In the genomic region with DNA sequence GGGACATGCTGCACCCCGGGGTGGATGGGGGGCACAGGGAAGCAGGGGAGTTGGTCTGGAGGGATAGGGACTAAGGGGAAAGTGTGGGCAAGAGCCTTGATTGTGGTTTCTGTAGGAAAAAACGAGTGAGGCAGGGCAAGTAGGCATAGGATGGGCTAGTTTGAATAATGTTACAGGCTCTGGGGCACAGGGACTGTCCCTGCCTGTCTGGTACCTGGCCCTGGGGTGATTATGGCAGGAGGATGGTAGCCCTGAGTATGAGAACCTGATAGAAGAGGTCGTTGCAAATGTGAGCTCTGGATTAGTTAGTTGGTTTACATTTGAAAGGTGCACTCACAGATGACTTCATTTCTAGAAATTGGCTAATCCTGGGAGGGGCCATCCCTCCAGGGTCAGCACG, we compare ENCODE assay signal across 30 cellular contexts. TPM values are rescaled to one million over a fixed set of nuclear protein-coding genes. Genes with fewer than 3 reads are reported as not detected.
DNase-seq lines count a peak whose midpoint lies in the region; ATAC-seq lines count a peak whose summit lies in the region.
"Had no signal": no experiment of that assay in that cellular context is flagged by ENCODE, and none has a peak within 500 bp of the region (broad histone marks: within the 10 kb centered on the region; RNA-seq: fewer than 3 reads in every experiment).

No MANE protein-coding gene starts in this region.

- peaks cover 30% of the 10 kb centered on the region for H3K9me3 Mint-ChIP-seq in activated T-helper 1 cell treated with anti-CD3 and anti-CD28 coated beads, Interleukin-12 subunit alpha, Interleukin-12 subunit beta, Interleukin-2, Interleukin-4 antibody, amounts not matched to agents 30 ng/mL and 10 ng/mL and 1 ng/mL, durations not matched to agents 14 hours and 24 hours and 36 hours

- H3K27ac Mint-ChIP-seq in activated T-helper 1 cell treated with anti-CD3 and anti-CD28 coated beads, Interleukin-12 subunit alpha, Interleukin-12 subunit beta, Interleukin-2, Interleukin-4 antibody, amounts not matched to agents 30 ng/mL and 10 ng/mL and 1 ng/mL, durations not matched to agents 14 hours and 24 hours and 36 hours, result peak overlapping the region; percentile 10
- H3K27ac Mint-ChIP-seq: activated B cell treated with CpG ODN at 0.5 μM for 24 hours; effector memory CD8-positive, alpha-beta T cell; nephron; stimulated activated memory B cell treated with anti-CD40 and anti-IgM and Interleukin-4, amounts not matched to agents 10 μg/mL and 1 μg/mL and 100 μg/mL, for 72 hours had no signal

- intact Hi-C loops in activated T-helper 1 cell treated with anti-CD3 and anti-CD28 coated beads, Interleukin-12 subunit alpha, Interleukin-12 subunit beta, Interleukin-2, Interleukin-4 antibody, amounts not matched to agents 30 ng/mL and 10 ng/mL and 1 ng/mL, durations not matched to agents 14 hours and 24 hours and 36 hours (cut with micrococcal nuclease), result no loop called here

- H3K4me3 Mint-ChIP-seq in activated T-helper 1 cell treated with anti-CD3 and anti-CD28 coated beads, Interleukin-12 subunit alpha, Interleukin-12 subunit beta, Interleukin-2, Interleukin-4 antibody, amounts not matched to agents 30 ng/mL and 10 ng/mL and 1 ng/mL, durations not matched to agents 14 hours and 24 hours and 36 hours, result no peak overlapping the region
- H3K4me3 Mint-ChIP-seq: activated B cell treated with CpG ODN at 0.5 μM for 24 hours; effector memory CD8-positive, alpha-beta T cell; nephron; stimulated activated memory B cell treated with anti-CD40 and anti-IgM and Interleukin-4, amounts not matched to agents 10 μg/mL and 1 μg/mL and 100 μg/mL, for 72 hours had no signal

- peaks cover 15% of the 10 kb centered on the region for H3K4me1 Mint-ChIP-seq in activated T-helper 1 cell treated with anti-CD3 and anti-CD28 coated beads, Interleukin-12 subunit alpha, Interleukin-12 subunit beta, Interleukin-2, Interleukin-4 antibody, amounts not matched to agents 30 ng/mL and 10 ng/mL and 1 ng/mL, durations not matched to agents 14 hours and 24 hours and 36 hours (ENCODE audit: low read depth)
- H3K4me1 Mint-ChIP-seq: nephron had no signal

- peaks cover 6% of the 10 kb centered on the region for H3K36me3 Mint-ChIP-seq in activated T-helper 1 cell treated with anti-CD3 and anti-CD28 coated beads, Interleukin-12 subunit alpha, Interleukin-12 subunit beta, Interleukin-2, Interleukin-4 antibody, amounts not matched to agents 30 ng/mL and 10 ng/mL and 1 ng/mL, durations not matched to agents 14 hours and 24 hours and 36 hours (ENCODE audit: low read depth)

- ATAC-seq in GM18520 (IDR thresholded peaks at IDR 0.05; ENCODE audit: unreplicated experiment) (peak; percentile 29), esophagus mucosa (peak; percentile 78), HG03571 (IDR thresholded peaks at IDR 0.05; ENCODE audit: unreplicated experiment) (no peak), GM21619 (IDR thresholded peaks at IDR 0.05; ENCODE audit: unreplicated experiment) (no peak)
- ATAC-seq: effector memory CD8-positive, alpha-beta T cell; HCT116; lower lobe of right lung; pancreas; stimulated activated memory B cell treated with anti-CD40 and anti-IgM and Interleukin-4, amounts not matched to agents 10 μg/mL and 1 μg/mL and 100 μg/mL, for 72 hours had no signal

- peaks cover 4% of the 10 kb centered on the region for H3K27me3 Mint-ChIP-seq in activated T-helper 1 cell treated with anti-CD3 and anti-CD28 coated beads, Interleukin-12 subunit alpha, Interleukin-12 subunit beta, Interleukin-2, Interleukin-4 antibody, amounts not matched to agents 30 ng/mL and 10 ng/mL and 1 ng/mL, durations not matched to agents 14 hours and 24 hours and 36 hours (ENCODE audit: insufficient read depth)
- H3K27me3 Mint-ChIP-seq: stimulated activated memory B cell treated with anti-CD40 and anti-IgM and Interleukin-4, amounts not matched to agents 10 μg/mL and 1 μg/mL and 100 μg/mL, for 72 hours had no signal

- DNase-seq in activated CD8-positive, alpha-beta memory T cell treated with anti-CD3 and anti-CD28 coated beads, Interleukin-2, amount 50 U/mL, for 48 hours, result peak; percentile 53
- no peak for DNase-seq in activated CD8-positive, alpha-beta memory T cell treated with anti-CD3 and anti-CD28 coated beads, Interleukin-2, amount 50 U/mL, for 4 hours
- DNase-seq in activated T-helper 1 cell treated with anti-CD3 and anti-CD28 coated beads, Interleukin-12 subunit alpha, Interleukin-12 subunit beta, Interleukin-2, Interleukin-4 antibody, amounts not matched to agents 30 ng/mL and 10 ng/mL and 1 ng/mL, durations not matched to agents 14 hours and 24 hours and 36 hours (ENCODE audit: low spot score), result no peak
- DNase-seq in retina, result no peak
- DNase-seq: ACHN; activated B cell treated with CpG ODN at 0.5 μM for 24 hours; activated gamma-delta T cell treated with Interleukin-2 at 50 U/mL for 16 hours; cortex of kidney; DMS79; effector memory CD8-positive, alpha-beta T cell; esophagus squamous epithelium; foreskin melanocyte; GDM1; Karpas-422; lower lobe of right lung; MV-4-11; NCI-H1436 treated with DMSO at 0.1 percent for 48 hours; NCI-H345; pancreas; Peyer's patch; stimulated activated CD4-positive, alpha-beta T cell treated with anti-CD3 and anti-CD28 coated beads, Interleukin-2, amount 100 ng/mL, for 48 hours; T-helper 1 cell; testis had no signal

RNA-seq across cellular contexts. Expression of gene SMIM38, which starts 11.4 kb away (rescaled TPM):
- 0.26 and 0.37 TPM in 2 replicates for total RNA-seq in activated T-helper 1 cell treated with anti-CD3 and anti-CD28 coated beads, Interleukin-12 subunit alpha, Interleukin-12 subunit beta, Interleukin-2, Interleukin-4 antibody, amounts not matched to agents 30 ng/mL and 10 ng/mL and 1 ng/mL, durations not matched to agents 14 hours and 24 hours and 36 hours
- 0.16 TPM for total RNA-seq in esophagus mucosa
- total RNA-seq: lower lobe of right lung had no signal

Comparison
In these comparisons a context has a peak if more than half of its experiments do, and no peak if none do; other contexts are left out.
1. ATAC-seq: peak in GM18520 (single experiment) and esophagus mucosa (single experiment); none in HG03571 (single experiment) and GM21619 (single experiment).